20 cellular contexts compared by ENCODE assay signal in the genomic region with DNA sequence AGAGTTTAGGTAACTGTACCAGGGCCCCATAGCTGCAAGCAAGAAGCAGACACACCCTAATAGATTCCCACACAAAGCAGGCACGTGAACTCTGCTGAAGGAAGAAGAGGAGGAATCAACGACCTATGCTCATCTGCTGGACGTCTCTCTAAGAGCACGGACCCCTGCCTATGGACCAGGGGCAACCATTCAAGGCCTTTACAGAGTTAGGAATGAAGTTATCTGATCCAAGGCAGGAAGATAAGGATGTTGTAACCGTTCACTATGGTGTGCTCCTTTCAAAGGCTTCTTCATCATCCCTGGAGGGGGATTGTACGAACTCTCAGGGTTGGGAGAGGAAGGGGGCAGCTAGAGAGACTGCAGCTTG.
DNase-seq lines count a peak whose midpoint lies in the region; ATAC-seq and TF ChIP-seq lines count a peak whose summit lies in the region.
"Had no signal": no experiment of that assay in that cellular context is flagged by ENCODE, and none has a peak within 500 bp of the region (broad histone marks: within the 10 kb centered on the region; RNA-seq: fewer than 3 reads in every experiment).

No MANE protein-coding gene starts in this region.

- no peak for TF ChIP-seq CTCF in brain (conservative IDR thresholded peaks at IDR 0.05)
- TF ChIP-seq CTCF in lower lobe of right lung (IDR thresholded peaks at IDR 0.05), result no peak
- TF ChIP-seq CTCF in parathyroid adenoma (IDR thresholded peaks at IDR 0.05), result no peak

- H3K27ac ChIP-seq in HUES48 (ENCODE audit: low read depth, low read length) (peak overlapping the region; percentile 0), lower lobe of right lung (peak overlapping the region; percentile 18), parathyroid adenoma (peak overlapping the region; percentile 94)
- H3K27ac ChIP-seq: GM23248, SJSA1 had no signal

- no peaks in the 10 kb centered on the region for H3K36me3 ChIP-seq in HUES48 (ENCODE audit: control insufficient read depth, insufficient read depth, low read length)
- no peaks in the 10 kb centered on the region for H3K36me3 ChIP-seq in lower lobe of right lung
- H3K36me3 ChIP-seq in parathyroid adenoma (ENCODE audit: control insufficient read depth, insufficient read depth, low read length), result no peaks in the 10 kb centered on the region
- H3K36me3 ChIP-seq: BE2C, SJSA1 had no signal

- H3K79me2 ChIP-seq in parathyroid adenoma, result no peaks in the 10 kb centered on the region

- H3K9me3 ChIP-seq in HUES48 (ENCODE audit: control insufficient read depth, insufficient read depth, low read length) (no peaks in the 10 kb centered on the region), lower lobe of right lung (no peaks in the 10 kb centered on the region), parathyroid adenoma (ENCODE audit: control insufficient read depth, low read length) (no peaks in the 10 kb centered on the region)
- H3K9me3 ChIP-seq: BE2C, SJSA1 had no signal

- peak overlapping the region; percentile 10 to 98 (median 19) for H3K27ac Mint-ChIP-seq in brain

- peak overlapping the region in 1 of 5 experiments; percentile 63 for H3K4me3 Mint-ChIP-seq in brain
- H3K4me3 Mint-ChIP-seq: IgD-negative memory B cell had no signal

- H3K27me3 Mint-ChIP-seq in brain, result peaks cover 11% of the 10 kb centered on the region
- H3K27me3 Mint-ChIP-seq: IgD-negative memory B cell had no signal

- H3K4me3 ChIP-seq in HUES48 (ENCODE audit: low read depth, low read length) (no peak overlapping the region), lower lobe of right lung (no peak overlapping the region), parathyroid adenoma (ENCODE audit: low read depth, low read length) (no peak overlapping the region)
- H3K4me3 ChIP-seq: GM12878, GM23248, SJSA1 had no signal

- H3K4me2 ChIP-seq in parathyroid adenoma (ENCODE audit: low read length), result no peak overlapping the region

- H3K4me1 Mint-ChIP-seq in brain, result peaks cover 17% of the 10 kb centered on the region
- H3K4me1 Mint-ChIP-seq: IgD-negative memory B cell had no signal

- peak overlapping the region; percentile 68 for H2AFZ ChIP-seq in parathyroid adenoma
- H2AFZ ChIP-seq: GM23248 had no signal

- no peak for DNase-seq in lower lobe of right lung
- no peak for DNase-seq in hippocampal formation (lab: John Stamatoyannopoulos, UW)
- no peak for DNase-seq in cerebellum (ENCODE audit: low spot score)
- DNase-seq in HK-2 (ENCODE audit: unreplicated experiment), result no peak
- DNase-seq: BE2C, DND-41, GM23248, HCEC 1CT, NCI-H1105, NCI-H2081, NCI-H2171, NCI-H345, OCI-M1 had no signal

- H3K36me3 Mint-ChIP-seq in brain, result no peaks in the 10 kb centered on the region
- H3K36me3 Mint-ChIP-seq: IgD-negative memory B cell had no signal

- H3K9ac ChIP-seq in HUES48 (ENCODE audit: low read depth, low read length) (no peak overlapping the region), parathyroid adenoma (no peak overlapping the region)
- H3K9ac ChIP-seq: GM23248 had no signal

- intact Hi-C loops in lower lobe of right lung (cut with DNase I), result no loop called here

- H3K27me3 ChIP-seq in HUES48 (ENCODE audit: control insufficient read depth, insufficient read depth, low read length) (no peaks in the 10 kb centered on the region), lower lobe of right lung (ENCODE audit: low read depth) (no peaks in the 10 kb centered on the region), parathyroid adenoma (ENCODE audit: control insufficient read depth, insufficient read depth, low read length) (no peaks in the 10 kb centered on the region)

- H3K4me1 ChIP-seq in HUES48 (ENCODE audit: control insufficient read depth, insufficient read depth, low read length), result no peaks in the 10 kb centered on the region
- H3K4me1 ChIP-seq in lower lobe of right lung, result no peaks in the 10 kb centered on the region
- peaks cover 50% of the 10 kb centered on the region for H3K4me1 ChIP-seq in parathyroid adenoma
- H3K4me1 ChIP-seq: BE2C, SJSA1 had no signal

- ATAC-seq in lower lobe of right lung (no peak), GM18502 (IDR thresholded peaks at IDR 0.05; ENCODE audit: poor library complexity, unreplicated experiment) (no peak)
- ATAC-seq: GM12878 had no signal

- H3K9me3 Mint-ChIP-seq in brain, result peaks cover 0 to 5% (median 0%) of the 10 kb centered on the region in 5 experiments
- H3K9me3 Mint-ChIP-seq: IgD-negative memory B cell had no signal

Comparison
In these comparisons a context has a peak if more than half of its experiments do, and no peak if none do; other contexts are left out.
1. H3K27ac ChIP-seq: peak in every context shown above with its lines; median percentile 94 in parathyroid adenoma; 18 in lower lobe of right lung; 0 in HUES48.